In the genomic region with DNA sequence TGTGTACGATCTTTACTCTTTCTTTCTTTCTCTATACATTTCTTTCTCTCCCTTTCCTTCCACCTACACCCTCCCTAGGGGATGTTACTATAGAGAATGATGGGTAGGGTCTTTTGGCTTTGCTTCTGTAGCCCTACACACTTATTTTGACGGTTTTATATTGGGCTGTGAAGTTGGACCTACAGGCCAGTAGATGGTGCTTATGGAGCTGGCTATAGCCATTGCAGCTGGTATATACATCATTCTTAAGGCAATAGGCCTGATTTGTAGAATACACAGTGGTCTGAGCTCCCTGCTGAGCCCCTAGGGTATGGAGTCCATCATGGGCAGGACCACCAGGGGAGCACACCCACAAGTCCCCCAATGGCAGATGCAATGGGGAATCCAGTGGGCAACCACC, we compare ENCODE assay signal across 24 cellular contexts.
"Had no signal": no experiment of that assay in that cellular context is flagged by ENCODE, and none has a peak within 500 bp of the region (broad histone marks: within the 10 kb centered on the region; RNA-seq: fewer than 3 reads in every experiment).

No MANE protein-coding gene starts in this region.

- H3K36me3 ChIP-seq: SJSA1 had no signal

- H3K27me3 ChIP-seq: SJSA1 had no signal

- H3K27ac ChIP-seq: SJSA1 had no signal

- H3K4me3 ChIP-seq: SJSA1 had no signal

- H3K4me1 ChIP-seq: SJSA1 had no signal

- ATAC-seq: activated CD4-positive, alpha-beta T cell treated with anti-CD3 and anti-CD28 coated beads for 36 hours; activated T-helper 17 cell treated with anti-CD3 and anti-CD28 coated beads, Interleukin-2, amount 50 U/mL, for 72 hours; PC-3; SK-N-SH treated with all-trans-retinoic acid at 6 μM for 48 hours; T-helper 17 cell had no signal

- DNase-seq: activated CD4-positive, alpha-beta memory T cell treated with anti-CD3 and anti-CD28 coated beads, Interleukin-2, amount 10 ng/mL, durations not matched to agents 7 days and 5 days; activated CD4-positive, alpha-beta T cell treated with anti-CD3 and anti-CD28 coated beads for 36 hours; activated CD4-positive, alpha-beta T cell treated with anti-CD3 and anti-CD28 coated beads, Interleukin-2, amount 50 U/mL, for 1 hour; activated CD4-positive, CD25-positive, alpha-beta regulatory T cell; activated gamma-delta T cell; activated naive CD4-positive, alpha-beta T cell treated with anti-CD3 and anti-CD28 coated beads for 36 hours; activated naive CD8-positive, alpha-beta T cell treated with anti-CD3 and anti-CD28 coated beads for 36 hours; activated T-cell treated with anti-CD3 and anti-CD28 coated beads for 4 hours; activated T-cell treated with anti-CD3 and anti-CD28 coated beads, Interleukin-2, amount 50 U/mL, for 48 hours; cerebellar nuclear complex; MM.1S; NCI-H1105; NCI-H1436 treated with DMSO at 0.1 percent for 48 hours; NCI-H187; NCI-H2081; NCI-H524; NCI-H82; PC-3; SHP77; T-helper 17 cell; T-helper 9 cell had no signal

- H3K9me3 ChIP-seq: SJSA1 had no signal
